Comparison of ENCODE assay signal across 18 cellular contexts in genomic region chr9:79020266-79020665, GRCh38.
DNase-seq lines count a peak whose midpoint lies in the region; ATAC-seq lines count a peak whose summit lies in the region.
"Had no signal": no experiment of that assay in that cellular context is flagged by ENCODE, and none has a peak within 500 bp of the region (broad histone marks: within the 10 kb centered on the region; RNA-seq: fewer than 3 reads in every experiment).

No MANE protein-coding gene starts in this region.

- DNase-seq in DMS153 treated with DMSO at 0.1 percent for 48 hours (lab: John Stamatoyannopoulos, UW; ENCODE audit: unreplicated experiment) (peak; percentile 88), NCI-H1105 treated with DMSO at 0.1 percent for 48 hours (lab: John Stamatoyannopoulos, UW) (peak; percentile 98), NCI-H2171 (lab: John Stamatoyannopoulos, UW) (peak; percentile 78), RPMI8226 (peak; percentile 16), left colon (no peak)
- DNase-seq in activated CD4-positive, alpha-beta T cell treated with anti-CD3 and anti-CD28 coated beads for 36 hours, result no peak
- DNase-seq: activated CD8-positive, alpha-beta T cell treated with anti-CD3 and anti-CD28 coated beads for 36 hours; activated T-cell treated with anti-CD3 and anti-CD28 coated beads, Interleukin-2, amount 50 U/mL, for 24 hours; CD4-positive, CD25-positive, alpha-beta regulatory T cell; EL; lower lobe of right lung; right cardiac atrium; stimulated activated naive CD4-positive, alpha-beta T cell; T-helper 1 cell; trophoblast cell had no signal

- H3K9me3 Mint-ChIP-seq in activated CD4-positive, alpha-beta T cell treated with anti-CD3 and anti-CD28 coated beads for 36 hours (ENCODE audit: low read depth), result no peaks in the 10 kb centered on the region
- H3K9me3 Mint-ChIP-seq: activated CD8-positive, alpha-beta T cell treated with anti-CD3 and anti-CD28 coated beads for 36 hours; activated T-cell treated with anti-CD3 and anti-CD28 coated beads, Interleukin-2, amount 50 U/mL, for 24 hours had no signal

- no peak overlapping the region for H3K4me3 Mint-ChIP-seq in activated CD4-positive, alpha-beta T cell treated with anti-CD3 and anti-CD28 coated beads for 36 hours
- H3K4me3 Mint-ChIP-seq: activated CD8-positive, alpha-beta T cell treated with anti-CD3 and anti-CD28 coated beads for 36 hours; activated T-cell treated with anti-CD3 and anti-CD28 coated beads, Interleukin-2, amount 50 U/mL, for 24 hours; CD4-positive, CD25-positive, alpha-beta regulatory T cell had no signal

- no peaks in the 10 kb centered on the region for H3K27me3 Mint-ChIP-seq in activated CD4-positive, alpha-beta T cell treated with anti-CD3 and anti-CD28 coated beads for 36 hours
- H3K27me3 Mint-ChIP-seq: activated CD8-positive, alpha-beta T cell treated with anti-CD3 and anti-CD28 coated beads for 36 hours; activated T-cell treated with anti-CD3 and anti-CD28 coated beads, Interleukin-2, amount 50 U/mL, for 24 hours; CD4-positive, CD25-positive, alpha-beta regulatory T cell had no signal

- H3K36me3 Mint-ChIP-seq in activated CD4-positive, alpha-beta T cell treated with anti-CD3 and anti-CD28 coated beads for 36 hours (ENCODE audit: low read depth), result no peaks in the 10 kb centered on the region
- H3K36me3 Mint-ChIP-seq: activated naive CD4-positive, alpha-beta T cell treated with anti-CD3 and anti-CD28 coated beads, Interleukin-2, amount 50 U/mL, for 72 hours; CD4-positive, CD25-positive, alpha-beta regulatory T cell had no signal

- POLR2A ChIA-PET in activated CD4-positive, alpha-beta T cell treated with anti-CD3 and anti-CD28 coated beads for 36 hours (lab: Charles Lee), result no interaction called here

- intact Hi-C loops in activated CD4-positive, alpha-beta T cell treated with anti-CD3 and anti-CD28 coated beads for 36 hours (cut with DNase I, micrococcal nuclease), result no loop called here
- intact Hi-C loops in left colon (cut with DNase I, micrococcal nuclease), result no loop called here

- CTCF ChIA-PET in activated CD4-positive, alpha-beta T cell treated with anti-CD3 and anti-CD28 coated beads for 36 hours (lab: Charles Lee), result no interaction called here

- H3K27ac Mint-ChIP-seq in activated CD4-positive, alpha-beta T cell treated with anti-CD3 and anti-CD28 coated beads for 36 hours, result no peak overlapping the region
- H3K27ac Mint-ChIP-seq: activated CD8-positive, alpha-beta T cell treated with anti-CD3 and anti-CD28 coated beads for 36 hours; activated naive CD4-positive, alpha-beta T cell treated with anti-CD3 and anti-CD28 coated beads, Interleukin-2, amount 50 U/mL, for 72 hours; activated T-cell treated with anti-CD3 and anti-CD28 coated beads, Interleukin-2, amount 50 U/mL, for 24 hours; CD4-positive, CD25-positive, alpha-beta regulatory T cell had no signal

- ATAC-seq in activated CD4-positive, alpha-beta T cell treated with anti-CD3 and anti-CD28 coated beads for 36 hours, result no peak
- ATAC-seq in left colon (no peak), GM18858 (IDR thresholded peaks at IDR 0.05; ENCODE audit: unreplicated experiment) (no peak), HG03139 (IDR thresholded peaks at IDR 0.05; ENCODE audit: unreplicated experiment) (no peak)
- ATAC-seq: activated CD8-positive, alpha-beta T cell treated with anti-CD3 and anti-CD28 coated beads for 36 hours; activated naive CD4-positive, alpha-beta T cell treated with anti-CD3 and anti-CD28 coated beads, Interleukin-2, amount 50 U/mL, for 72 hours; lower lobe of right lung; right cardiac atrium had no signal

- H3K4me1 Mint-ChIP-seq in activated CD4-positive, alpha-beta T cell treated with anti-CD3 and anti-CD28 coated beads for 36 hours, result no peaks in the 10 kb centered on the region
- H3K4me1 Mint-ChIP-seq: CD4-positive, CD25-positive, alpha-beta regulatory T cell had no signal

Comparison
In these comparisons a context has a peak if more than half of its experiments do, and no peak if none do; other contexts are left out.
1. DNase-seq: peak in DMS153 treated with DMSO at 0.1 percent for 48 hours (single experiment), NCI-H1105 treated with DMSO at 0.1 percent for 48 hours (single experiment), NCI-H2171 (single experiment) and RPMI8226 (single experiment); none in activated CD4-positive, alpha-beta T cell treated with anti-CD3 and anti-CD28 coated beads for 36 hours (single experiment) and left colon (0 of 2).